20 cellular contexts compared by ENCODE assay signal in the genomic region with DNA sequence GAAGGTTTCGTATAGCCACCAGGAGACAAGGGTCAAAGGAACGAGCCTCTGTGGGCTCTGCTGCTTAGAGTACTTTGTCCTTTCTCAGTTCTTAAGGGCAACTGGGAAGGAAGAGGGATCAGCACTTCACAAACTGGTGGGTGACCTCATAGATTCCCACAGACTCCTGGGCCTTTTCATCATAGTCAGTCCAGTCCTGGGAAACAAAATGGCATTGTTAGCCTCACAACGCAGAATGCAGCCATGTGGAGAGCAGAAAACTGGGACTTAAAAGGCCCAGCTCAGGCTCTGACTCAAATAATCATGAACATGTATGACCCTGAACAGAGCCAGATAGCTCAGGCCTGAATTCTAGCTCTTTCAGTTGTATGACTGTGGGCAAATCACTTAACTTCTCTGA.
"Had no signal": no experiment of that assay in that cellular context is flagged by ENCODE, and none has a peak within 500 bp of the region (broad histone marks: within the 10 kb centered on the region; RNA-seq: fewer than 3 reads in every experiment).

No MANE protein-coding gene starts in this region.

- H3K27me3 Mint-ChIP-seq: activated CD4-positive, alpha-beta T cell treated with anti-CD3 and anti-CD28 coated beads, Interleukin-2, amount 10 ng/mL, durations not matched to agents 24 days and 14 days; activated CD8-positive, alpha-beta T cell treated with anti-CD3 and anti-CD28 coated beads for 36 hours; activated naive CD8-positive, alpha-beta T cell; activated T-helper 17 cell treated with anti-CD3 and anti-CD28 coated beads, Interleukin-2, amount 50 U/mL, for 72 hours; stimulated activated naive CD8-positive, alpha-beta T cell treated with anti-CD3 and anti-CD28 coated beads, Interleukin-15, Interleukin-2, amounts not matched to agents 100 ng/mL and 50 ng/mL, for 24 hours; T-helper 17 cell had no signal

- ATAC-seq: activated CD8-positive, alpha-beta T cell treated with anti-CD3 and anti-CD28 coated beads for 36 hours; activated T-helper 17 cell treated with anti-CD3 and anti-CD28 coated beads, Interleukin-2, amount 50 U/mL, for 72 hours; pancreas; SK-N-SH treated with all-trans-retinoic acid at 6 μM for 48 hours; T-helper 17 cell; upper lobe of right lung had no signal

- H3K4me3 Mint-ChIP-seq: activated CD4-positive, alpha-beta T cell treated with anti-CD3 and anti-CD28 coated beads, Interleukin-2, amount 10 ng/mL, durations not matched to agents 24 days and 14 days; activated CD8-positive, alpha-beta T cell treated with anti-CD3 and anti-CD28 coated beads for 36 hours; activated naive CD8-positive, alpha-beta T cell; activated T-helper 17 cell treated with anti-CD3 and anti-CD28 coated beads, Interleukin-2, amount 50 U/mL, for 72 hours; stimulated activated naive CD8-positive, alpha-beta T cell treated with anti-CD3 and anti-CD28 coated beads, Interleukin-15, Interleukin-2, amounts not matched to agents 100 ng/mL and 50 ng/mL, for 24 hours; T-helper 17 cell had no signal

- DNase-seq: activated CD4-positive, alpha-beta T cell treated with anti-CD3 and anti-CD28 coated beads, Interleukin-2, amount 10 ng/mL, durations not matched to agents 24 days and 14 days; activated CD4-positive, CD25-positive, alpha-beta regulatory T cell treated with anti-CD3 and anti-CD28 coated beads, Interleukin-2, amount 50 U/mL, for 72 hours; activated CD8-positive, alpha-beta T cell treated with anti-CD3 and anti-CD28 coated beads for 36 hours; activated gamma-delta T cell treated with Interleukin-2 at 50 U/mL for 16 hours; cerebellar nuclear complex; colonic mucosa; dorsolateral prefrontal cortex; effector memory CD4-positive, alpha-beta T cell; left ventricle myocardium inferior; pancreas; stimulated activated CD4-positive, alpha-beta T cell treated with anti-CD3 and anti-CD28 coated beads, Interleukin-2, amount 100 ng/mL, for 48 hours; T-helper 17 cell; T1000; thyroid gland; upper lobe of right lung; WERI-Rb-1 had no signal

- H3K27ac Mint-ChIP-seq: activated CD4-positive, alpha-beta T cell treated with anti-CD3 and anti-CD28 coated beads, Interleukin-2, amount 10 ng/mL, durations not matched to agents 24 days and 14 days; activated CD8-positive, alpha-beta T cell treated with anti-CD3 and anti-CD28 coated beads for 36 hours; activated naive CD8-positive, alpha-beta T cell; activated T-helper 17 cell treated with anti-CD3 and anti-CD28 coated beads, Interleukin-2, amount 50 U/mL, for 72 hours; stimulated activated naive CD8-positive, alpha-beta T cell treated with anti-CD3 and anti-CD28 coated beads, Interleukin-15, Interleukin-2, amounts not matched to agents 100 ng/mL and 50 ng/mL, for 24 hours had no signal

- H3K9me3 Mint-ChIP-seq: activated CD4-positive, alpha-beta T cell treated with anti-CD3 and anti-CD28 coated beads, Interleukin-2, amount 10 ng/mL, durations not matched to agents 24 days and 14 days; activated CD8-positive, alpha-beta T cell treated with anti-CD3 and anti-CD28 coated beads for 36 hours; activated T-helper 17 cell treated with anti-CD3 and anti-CD28 coated beads, Interleukin-2, amount 50 U/mL, for 72 hours; stimulated activated naive CD8-positive, alpha-beta T cell treated with anti-CD3 and anti-CD28 coated beads, Interleukin-15, Interleukin-2, amounts not matched to agents 100 ng/mL and 50 ng/mL, for 24 hours had no signal
